In the genomic region with DNA sequence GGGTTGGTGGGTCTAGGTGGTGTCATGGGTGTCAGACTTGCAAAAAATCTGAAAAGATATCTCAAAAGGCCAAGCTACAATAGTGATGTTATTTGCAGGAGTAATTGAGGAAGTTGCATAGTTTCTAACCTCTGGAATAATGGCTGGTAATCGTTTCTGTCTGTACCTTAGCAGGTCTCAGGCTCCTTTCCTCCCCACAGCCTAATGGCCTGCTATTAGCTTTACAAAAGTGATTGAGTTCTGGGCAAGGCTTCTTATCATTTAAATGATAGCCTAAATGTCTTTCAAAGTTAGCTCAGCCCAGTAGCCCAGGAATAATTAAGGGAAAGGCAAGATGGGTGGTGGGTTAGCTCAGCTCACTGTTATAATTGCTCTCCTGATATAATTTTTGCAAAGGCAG, we compare ENCODE assay signal across 23 cellular contexts. TPM values are rescaled to one million over a fixed set of nuclear protein-coding genes. Genes with fewer than 3 reads are reported as not detected.
DNase-seq lines count a peak whose midpoint lies in the region; ATAC-seq, FAIRE-seq and TF ChIP-seq lines count a peak whose summit lies in the region.
"Had no signal": no experiment of that assay in that cellular context is flagged by ENCODE, and none has a peak within 500 bp of the region (broad histone marks: within the 10 kb centered on the region; RNA-seq: fewer than 3 reads in every experiment).

No MANE protein-coding gene starts in this region.

- no peak for TF ChIP-seq CTCF in endodermal cell (conservative IDR thresholded peaks at IDR 0.05)
- TF ChIP-seq CTCF in stomach (IDR thresholded peaks at IDR 0.05): no peak
- no peak for TF ChIP-seq CTCF in D721Med (IDR thresholded peaks at IDR 0.05; ENCODE audit: insufficient read depth, missing control alignments)

- H3K27me3 Mint-ChIP-seq in endodermal cell (ENCODE audit: insufficient read depth): peaks cover 1% of the 10 kb centered on the region
- peaks cover 3% of the 10 kb centered on the region for H3K27me3 Mint-ChIP-seq in activated naive CD8-positive, alpha-beta T cell treated with anti-CD3 and anti-CD28 coated beads, Interleukin-2, amount 50 U/mL, for 24 hours

- peak overlapping the region; percentile 39 for H3K27ac Mint-ChIP-seq in endodermal cell
- no peak overlapping the region for H3K27ac Mint-ChIP-seq in activated naive CD8-positive, alpha-beta T cell treated with anti-CD3 and anti-CD28 coated beads, Interleukin-2, amount 50 U/mL, for 24 hours

- TF ChIP-seq POLR2A in stomach (IDR thresholded peaks at IDR 0.05): no peak

- FAIRE-seq in D721Med (lab: Jason Lieb, UNC): no peak
- FAIRE-seq: G401.6 had no signal

- WGBS in endodermal cell (ENCODE audit: insufficient coverage in 1 of 2, insufficient read length in 1 of 2), 2 experiments: 40 to 47% methylated on average over 1 of the region's 1 CpG
- WGBS in stomach, 5 donors: 0 to 31% (median 8%) methylated on average over 1 of the region's 1 CpG

- H3K36me3 Mint-ChIP-seq in endodermal cell (ENCODE audit: low read depth): peaks cover 2% of the 10 kb centered on the region
- H3K36me3 Mint-ChIP-seq in activated naive CD8-positive, alpha-beta T cell treated with anti-CD3 and anti-CD28 coated beads, Interleukin-2, amount 50 U/mL, for 24 hours (ENCODE audit: low read depth): no peaks in the 10 kb centered on the region

- peak overlapping the region; percentile 29 for H3K27ac ChIP-seq in HUES6 (ENCODE audit: low read depth, low read length)
- no peak overlapping the region for H3K27ac ChIP-seq in endodermal cell (ENCODE audit: low read depth, low read length)
- peak overlapping the region; percentile 90 for H3K27ac ChIP-seq in iPS-20b (ENCODE audit: low read length)
- no peak overlapping the region for H3K27ac ChIP-seq in stomach
- H3K27ac ChIP-seq: RWPE1 had no signal

- H3K27me3 ChIP-seq in HUES6 (ENCODE audit: control insufficient read depth, insufficient read depth, low read length) (no peaks in the 10 kb centered on the region), endodermal cell (ENCODE audit: control insufficient read depth, insufficient read depth, low read length, poor library complexity, severe bottlenecking) (no peaks in the 10 kb centered on the region), iPS-20b (ENCODE audit: insufficient read depth, low read length) (no peaks in the 10 kb centered on the region), stomach (no peaks in the 10 kb centered on the region)

- H3K4me1 ChIP-seq in HUES6 (ENCODE audit: control insufficient read depth, insufficient read depth, low read length) (peaks cover 32% of the 10 kb centered on the region), endodermal cell (ENCODE audit: control insufficient read depth, insufficient read depth, low read length) (peaks cover 6% of the 10 kb centered on the region), iPS-20b (ENCODE audit: insufficient read depth, low read length) (peaks cover 24% of the 10 kb centered on the region), stomach (no peaks in the 10 kb centered on the region)

- H3K4me3 ChIP-seq in HUES6 (ENCODE audit: low read depth, low read length) (no peak overlapping the region), endodermal cell (ENCODE audit: low read length) (no peak overlapping the region), iPS-20b (ENCODE audit: low read length) (peak overlapping the region; percentile 45; the same call in 1 of the 2 replicates), stomach (no peak overlapping the region)

- peaks cover 26% of the 10 kb centered on the region for H3K9me3 ChIP-seq in HUES6 (ENCODE audit: control insufficient read depth, insufficient read depth, low read depth, low read length)
- H3K9me3 ChIP-seq in endodermal cell (ENCODE audit: control insufficient read depth, low read length): peaks cover 26% of the 10 kb centered on the region
- peaks cover 11% of the 10 kb centered on the region; the same call in 1 of the 2 replicates for H3K9me3 ChIP-seq in iPS-20b (ENCODE audit: insufficient read depth, low read depth, low read length)
- H3K9me3 ChIP-seq in stomach: peaks cover 0 to 16% (median 10%) of the 10 kb centered on the region in 4 donors

- H3K36me3 ChIP-seq in HUES6 (ENCODE audit: control insufficient read depth, insufficient read depth, low read length) (0 out of 2 replicates have a peak, but pooled peaks cover 4% of the 10 kb centered on the region), endodermal cell (ENCODE audit: control insufficient read depth, insufficient read depth, low read length) (no peaks in the 10 kb centered on the region), iPS-20b (ENCODE audit: insufficient read depth, low read depth, low read length) (no peaks in the 10 kb centered on the region), stomach (no peaks in the 10 kb centered on the region)

- TF ChIP-seq EP300 in stomach (IDR thresholded peaks at IDR 0.05): no peak

- intact Hi-C loops in stomach (cut with DNase I; ENCODE audit: low total_unique reads): no loop called here

- H3K4me1 Mint-ChIP-seq in endodermal cell: peaks cover 12% of the 10 kb centered on the region
- H3K4me1 Mint-ChIP-seq in activated naive CD8-positive, alpha-beta T cell treated with anti-CD3 and anti-CD28 coated beads, Interleukin-2, amount 50 U/mL, for 24 hours: no peaks in the 10 kb centered on the region

- ATAC-seq in activated naive CD8-positive, alpha-beta T cell treated with anti-CD3 and anti-CD28 coated beads, Interleukin-2, amount 50 U/mL, for 24 hours: no peak
- ATAC-seq: HCT116, Panc1 had no signal

- H3K4me3 Mint-ChIP-seq in endodermal cell: no peak overlapping the region
- H3K4me3 Mint-ChIP-seq in activated naive CD8-positive, alpha-beta T cell treated with anti-CD3 and anti-CD28 coated beads, Interleukin-2, amount 50 U/mL, for 24 hours: no peak overlapping the region

- H3K9ac ChIP-seq in HUES6 (ENCODE audit: low read length): peak overlapping the region; percentile 0
- no peak overlapping the region for H3K9ac ChIP-seq in endodermal cell (ENCODE audit: extremely low read depth, low read length, poor library complexity, severe bottlenecking)
- peak overlapping the region; percentile 35; the same call in 1 of the 2 replicates for H3K9ac ChIP-seq in iPS-20b (ENCODE audit: low read depth, low read length)

- DNase-seq in ELF-1 (ENCODE audit: low read depth, low spot score): peak; percentile 27
- DNase-seq in endodermal cell: peak; percentile 51
- no peak for DNase-seq in activated naive CD8-positive, alpha-beta T cell treated with anti-CD3 and anti-CD28 coated beads, Interleukin-2, amount 50 U/mL, for 24 hours
- no peak for DNase-seq in stomach
- no peak for DNase-seq in D721Med (ENCODE audit: insufficient read length, low spot score)
- DNase-seq: DMS53, GOT3, MV-4-11, NCI-H1105, NCI-H146, NCI-H1930, NCI-H2107, NCI-H446, NCI-H524 treated with DMSO at 0.1 percent for 48 hours, NCI-H774, SHP77 had no signal

- H3K9me3 Mint-ChIP-seq in endodermal cell: peaks cover 22% of the 10 kb centered on the region
- H3K9me3 Mint-ChIP-seq in activated naive CD8-positive, alpha-beta T cell treated with anti-CD3 and anti-CD28 coated beads, Interleukin-2, amount 50 U/mL, for 24 hours: peaks cover 6% of the 10 kb centered on the region

RNA-seq across cellular contexts. Expression of gene IGSF5, which starts 37.7 kb away (rescaled TPM):
- total RNA-seq in endodermal cell: under 1 TPM; 0.77 to 0.81 TPM
- polyA plus RNA-seq in endodermal cell (2013, experiment 1 of 2): 0.46 TPM
- polyA plus RNA-seq in endodermal cell (2013, experiment 2 of 2): 0.79 TPM
- not detected for total RNA-seq in stomach
- polyA plus RNA-seq in stomach: under 1 TPM in 1 of 3 donors, not detected in 2; 0.08 TPM
- polyA plus RNA-seq: BJ had no signal

Comparison
In these comparisons a context has a peak if more than half of its experiments do, and no peak if none do; other contexts are left out.
1. DNase-seq: peak in ELF-1 (single experiment) and endodermal cell (single experiment); none in activated naive CD8-positive, alpha-beta T cell treated with anti-CD3 and anti-CD28 coated beads, Interleukin-2, amount 50 U/mL, for 24 hours (single experiment), stomach (single experiment) and D721Med (single experiment).
2. H3K27ac ChIP-seq: peak in HUES6 (single experiment) and iPS-20b (single experiment); none in endodermal cell (single experiment) and stomach (0 of 5).